Comparison of ENCODE assay signal across 2 cellular contexts in the genomic region with DNA sequence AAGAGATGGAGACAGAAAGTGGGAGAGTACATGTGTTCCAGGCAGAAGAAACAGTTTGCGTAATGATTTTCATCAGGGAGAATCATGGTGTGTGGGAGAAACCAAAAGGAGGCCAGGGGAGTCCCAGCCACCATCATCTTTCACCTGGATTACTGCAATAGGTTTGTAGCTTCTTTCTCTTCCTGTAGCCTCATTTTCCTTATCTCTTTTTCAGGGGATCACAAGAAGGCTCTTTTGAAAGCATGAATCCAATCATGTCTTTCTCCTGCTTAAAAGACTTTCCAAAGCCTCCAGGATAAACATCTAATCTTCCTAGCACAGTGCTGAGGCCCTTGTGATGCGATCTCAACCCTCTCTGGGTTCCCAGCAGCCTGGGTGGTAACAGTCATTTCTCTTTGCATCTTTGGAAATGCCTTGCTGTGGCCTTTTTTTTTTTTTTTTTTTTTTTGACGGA.
TF ChIP-seq lines count a peak whose summit lies in the region.

No MANE protein-coding gene starts in this region.

TF ChIP-seq in HepG2, 621 proteins besides CTCF, POLR2A, EP300 and RAD21:
- 0 out of 2 replicates have a peak, but pooled peaks have one; percentile 15 for TF ChIP-seq CEBPG (CRISPR knock-in tag; IDR thresholded peaks at IDR 0.05)
- no peak for TF ChIP-seq ZMYM2 (CRISPR knock-in tag; IDR thresholded peaks at IDR 0.05)
- TF ChIP-seq, protein P1, sequence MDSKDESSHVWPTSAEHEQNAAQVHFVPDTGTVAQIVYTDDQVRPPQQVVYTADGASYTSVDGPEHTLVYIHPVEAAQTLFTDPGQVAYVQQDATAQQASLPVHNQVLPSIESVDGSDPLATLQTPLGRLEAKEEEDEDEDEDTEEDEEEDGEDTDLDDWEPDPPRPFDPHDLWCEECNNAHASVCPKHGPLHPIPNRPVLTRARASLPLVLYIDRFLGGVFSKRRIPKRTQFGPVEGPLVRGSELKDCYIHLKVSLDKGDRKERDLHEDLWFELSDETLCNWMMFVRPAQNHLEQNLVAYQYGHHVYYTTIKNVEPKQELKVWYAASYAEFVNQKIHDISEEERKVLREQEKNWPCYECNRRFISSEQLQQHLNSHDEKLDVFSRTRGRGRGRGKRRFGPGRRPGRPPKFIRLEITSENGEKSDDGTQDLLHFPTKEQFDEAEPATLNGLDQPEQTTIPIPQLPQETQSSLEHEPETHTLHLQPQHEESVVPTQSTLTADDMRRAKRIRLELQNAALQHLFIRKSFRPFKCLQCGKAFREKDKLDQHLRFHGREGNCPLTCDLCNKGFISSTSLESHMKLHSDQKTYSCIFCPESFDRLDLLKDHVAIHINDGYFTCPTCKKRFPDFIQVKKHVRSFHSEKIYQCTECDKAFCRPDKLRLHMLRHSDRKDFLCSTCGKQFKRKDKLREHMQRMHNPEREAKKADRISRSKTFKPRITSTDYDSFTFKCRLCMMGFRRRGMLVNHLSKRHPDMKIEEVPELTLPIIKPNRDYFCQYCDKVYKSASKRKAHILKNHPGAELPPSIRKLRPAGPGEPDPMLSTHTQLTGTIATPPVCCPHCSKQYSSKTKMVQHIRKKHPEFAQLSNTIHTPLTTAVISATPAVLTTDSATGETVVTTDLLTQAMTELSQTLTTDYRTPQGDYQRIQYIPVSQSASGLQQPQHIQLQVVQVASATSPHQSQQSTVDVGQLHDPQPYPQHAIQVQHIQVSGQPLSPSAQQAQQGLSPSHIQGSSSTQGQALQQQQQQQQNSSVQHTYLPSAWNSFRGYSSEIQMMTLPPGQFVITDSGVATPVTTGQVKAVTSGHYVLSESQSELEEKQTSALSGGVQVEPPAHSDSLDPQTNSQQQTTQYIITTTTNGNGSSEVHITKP (CRISPR knock-in tag; IDR thresholded peaks at IDR 0.05; ENCODE audit: low read depth), result peak; percentile 91

TF ChIP-seq in K562, 482 proteins besides CTCF, POLR2A, EP300 and RAD21 (continues in another document):
- TF ChIP-seq MTA2 (IDR thresholded peaks at IDR 0.05; ENCODE audit: low read depth) (0 out of 2 replicates have a peak, but pooled peaks have one; percentile 24), NELFE (IDR thresholded peaks at IDR 0.05; ENCODE audit: insufficient read depth, insufficient read length) (no peak), ZNF239 (CRISPR knock-in tag; IDR thresholded peaks at IDR 0.05) (no peak), NCOA1 (IDR thresholded peaks at IDR 0.05; ENCODE audit: low read depth) (no peak), SIRT6 (IDR thresholded peaks at IDR 0.05; ENCODE audit: low read depth, low read length) (no peak), CHD1 (IDR thresholded peaks at IDR 0.05; ENCODE audit: low read length) (no peak), DDX20 (tag; IDR thresholded peaks at IDR 0.05; ENCODE audit: low read depth) (no peak), XRCC5 (IDR thresholded peaks at IDR 0.05; ENCODE audit: low read depth, low read length) (no peak), U2AF2 (optimal IDR thresholded peaks at IDR 0.05; ENCODE audit: low read depth, low read length) (no peak), ZNF79 (CRISPR knock-in tag; IDR thresholded peaks at IDR 0.05; ENCODE audit: low read depth) (no peak), HNRNPK (IDR thresholded peaks at IDR 0.05; ENCODE audit: low read depth, low read length, poor library complexity, severe bottlenecking) (no peak), TCF3 (CRISPR knock-in tag; IDR thresholded peaks at IDR 0.05) (no peak; the same call in 1 of the 2 replicates), RBM39 (optimal IDR thresholded peaks at IDR 0.05; ENCODE audit: low read depth, low read length) (no peak), ZNF318 (IDR thresholded peaks at IDR 0.05; ENCODE audit: borderline replicate concordance in 1 of 2, low read depth in 1 of 2) (no peak), ATF7 (IDR thresholded peaks at IDR 0.05) (peak; percentile 94), DPF2 (IDR thresholded peaks at IDR 0.05) (peak; percentile 73), ZNF184 (CRISPR knock-in tag; IDR thresholded peaks at IDR 0.05) (no peak), CEBPG (CRISPR knock-in tag; IDR thresholded peaks at IDR 0.05) (no peak), CEBPG (tag; conservative IDR thresholded peaks at IDR 0.05 in 1 of 2, IDR thresholded peaks at IDR 0.05 in 1 of 2) (peak; percentile 44 to 56; a peak in 2 of 4 replicates), ZNF41 (CRISPR knock-in tag; conservative IDR thresholded peaks at IDR 0.05) (no peak), CHD2 (IDR thresholded peaks at IDR 0.05; ENCODE audit: low read depth, low read length) (no peak), ZNF316 (IDR thresholded peaks at IDR 0.05) (no peak), MAFG (tag; conservative IDR thresholded peaks at IDR 0.05) (no peak), ZNF174 (CRISPR knock-in tag; IDR thresholded peaks at IDR 0.05) (no peak), ZNF140 (CRISPR knock-in tag; IDR thresholded peaks at IDR 0.05) (no peak), CBFB (CRISPR knock-in tag; IDR thresholded peaks at IDR 0.05) (no peak), CREB1 (IDR thresholded peaks at IDR 0.05) (no peak), CREB1 (CRISPR knock-in tag; IDR thresholded peaks at IDR 0.05) (no peak), POLR2AphosphoS5 (IDR thresholded peaks at IDR 0.05; ENCODE audit: control insufficient read depth, insufficient read depth, low read depth, low read length) (no peak), GMEB1 (CRISPR knock-in tag; IDR thresholded peaks at IDR 0.05) (no peak), ZC3H11A (IDR thresholded peaks at IDR 0.05; ENCODE audit: low read depth, low read length) (no peak), ZNF780A (CRISPR knock-in tag; IDR thresholded peaks at IDR 0.05) (no peak), ZNF668 (CRISPR knock-in tag; IDR thresholded peaks at IDR 0.05) (no peak), ZKSCAN3 (CRISPR knock-in tag; IDR thresholded peaks at IDR 0.05) (no peak), L3MBTL2 (IDR thresholded peaks at IDR 0.05) (no peak), CEBPB (tag; IDR thresholded peaks at IDR 0.05) (peak; percentile 70), FOXP1 (CRISPR knock-in tag; IDR thresholded peaks at IDR 0.05) (no peak)
- TF ChIP-seq, protein P2, sequence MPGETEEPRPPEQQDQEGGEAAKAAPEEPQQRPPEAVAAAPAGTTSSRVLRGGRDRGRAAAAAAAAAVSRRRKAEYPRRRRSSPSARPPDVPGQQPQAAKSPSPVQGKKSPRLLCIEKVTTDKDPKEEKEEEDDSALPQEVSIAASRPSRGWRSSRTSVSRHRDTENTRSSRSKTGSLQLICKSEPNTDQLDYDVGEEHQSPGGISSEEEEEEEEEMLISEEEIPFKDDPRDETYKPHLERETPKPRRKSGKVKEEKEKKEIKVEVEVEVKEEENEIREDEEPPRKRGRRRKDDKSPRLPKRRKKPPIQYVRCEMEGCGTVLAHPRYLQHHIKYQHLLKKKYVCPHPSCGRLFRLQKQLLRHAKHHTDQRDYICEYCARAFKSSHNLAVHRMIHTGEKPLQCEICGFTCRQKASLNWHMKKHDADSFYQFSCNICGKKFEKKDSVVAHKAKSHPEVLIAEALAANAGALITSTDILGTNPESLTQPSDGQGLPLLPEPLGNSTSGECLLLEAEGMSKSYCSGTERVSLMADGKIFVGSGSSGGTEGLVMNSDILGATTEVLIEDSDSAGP (CRISPR knock-in tag; IDR thresholded peaks at IDR 0.05), result no peak
- TF ChIP-seq, protein P3, sequence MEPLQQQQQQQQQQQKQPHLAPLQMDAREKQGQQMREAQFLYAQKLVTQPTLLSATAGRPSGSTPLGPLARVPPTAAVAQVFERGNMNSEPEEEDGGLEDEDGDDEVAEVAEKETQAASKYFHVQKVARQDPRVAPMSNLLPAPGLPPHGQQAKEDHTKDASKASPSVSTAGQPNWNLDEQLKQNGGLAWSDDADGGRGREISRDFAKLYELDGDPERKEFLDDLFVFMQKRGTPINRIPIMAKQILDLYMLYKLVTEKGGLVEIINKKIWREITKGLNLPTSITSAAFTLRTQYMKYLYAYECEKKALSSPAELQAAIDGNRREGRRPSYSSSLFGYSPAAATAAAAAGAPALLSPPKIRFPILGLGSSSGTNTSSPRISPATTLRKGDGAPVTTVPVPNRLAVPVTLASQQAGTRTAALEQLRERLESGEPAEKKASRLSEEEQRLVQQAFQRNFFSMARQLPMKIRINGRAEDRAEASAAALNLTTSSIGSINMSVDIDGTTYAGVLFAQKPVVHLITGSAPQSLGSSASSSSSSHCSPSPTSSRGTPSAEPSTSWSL (CRISPR knock-in tag; IDR thresholded peaks at IDR 0.05; ENCODE audit: borderline replicate concordance), result no peak
- TF ChIP-seq, protein P4, sequence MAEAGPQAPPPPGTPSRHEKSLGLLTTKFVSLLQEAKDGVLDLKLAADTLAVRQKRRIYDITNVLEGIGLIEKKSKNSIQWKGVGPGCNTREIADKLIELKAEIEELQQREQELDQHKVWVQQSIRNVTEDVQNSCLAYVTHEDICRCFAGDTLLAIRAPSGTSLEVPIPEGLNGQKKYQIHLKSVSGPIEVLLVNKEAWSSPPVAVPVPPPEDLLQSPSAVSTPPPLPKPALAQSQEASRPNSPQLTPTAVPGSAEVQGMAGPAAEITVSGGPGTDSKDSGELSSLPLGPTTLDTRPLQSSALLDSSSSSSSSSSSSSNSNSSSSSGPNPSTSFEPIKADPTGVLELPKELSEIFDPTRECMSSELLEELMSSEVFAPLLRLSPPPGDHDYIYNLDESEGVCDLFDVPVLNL (CRISPR knock-in tag; IDR thresholded peaks at IDR 0.05; ENCODE audit: low read depth), result no peak
- TF ChIP-seq, protein P5, sequence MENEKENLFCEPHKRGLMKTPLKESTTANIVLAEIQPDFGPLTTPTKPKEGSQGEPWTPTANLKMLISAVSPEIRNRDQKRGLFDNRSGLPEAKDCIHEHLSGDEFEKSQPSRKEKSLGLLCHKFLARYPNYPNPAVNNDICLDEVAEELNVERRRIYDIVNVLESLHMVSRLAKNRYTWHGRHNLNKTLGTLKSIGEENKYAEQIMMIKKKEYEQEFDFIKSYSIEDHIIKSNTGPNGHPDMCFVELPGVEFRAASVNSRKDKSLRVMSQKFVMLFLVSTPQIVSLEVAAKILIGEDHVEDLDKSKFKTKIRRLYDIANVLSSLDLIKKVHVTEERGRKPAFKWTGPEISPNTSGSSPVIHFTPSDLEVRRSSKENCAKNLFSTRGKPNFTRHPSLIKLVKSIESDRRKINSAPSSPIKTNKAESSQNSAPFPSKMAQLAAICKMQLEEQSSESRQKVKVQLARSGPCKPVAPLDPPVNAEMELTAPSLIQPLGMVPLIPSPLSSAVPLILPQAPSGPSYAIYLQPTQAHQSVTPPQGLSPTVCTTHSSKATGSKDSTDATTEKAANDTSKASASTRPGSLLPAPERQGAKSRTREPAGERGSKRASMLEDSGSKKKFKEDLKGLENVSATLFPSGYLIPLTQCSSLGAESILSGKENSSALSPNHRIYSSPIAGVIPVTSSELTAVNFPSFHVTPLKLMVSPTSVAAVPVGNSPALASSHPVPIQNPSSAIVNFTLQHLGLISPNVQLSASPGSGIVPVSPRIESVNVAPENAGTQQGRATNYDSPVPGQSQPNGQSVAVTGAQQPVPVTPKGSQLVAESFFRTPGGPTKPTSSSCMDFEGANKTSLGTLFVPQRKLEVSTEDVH (IDR thresholded peaks at IDR 0.05; ENCODE audit: low read depth, partially characterized antibody), result no peak
